11 cellular contexts compared by ENCODE assay signal in the genomic region with DNA sequence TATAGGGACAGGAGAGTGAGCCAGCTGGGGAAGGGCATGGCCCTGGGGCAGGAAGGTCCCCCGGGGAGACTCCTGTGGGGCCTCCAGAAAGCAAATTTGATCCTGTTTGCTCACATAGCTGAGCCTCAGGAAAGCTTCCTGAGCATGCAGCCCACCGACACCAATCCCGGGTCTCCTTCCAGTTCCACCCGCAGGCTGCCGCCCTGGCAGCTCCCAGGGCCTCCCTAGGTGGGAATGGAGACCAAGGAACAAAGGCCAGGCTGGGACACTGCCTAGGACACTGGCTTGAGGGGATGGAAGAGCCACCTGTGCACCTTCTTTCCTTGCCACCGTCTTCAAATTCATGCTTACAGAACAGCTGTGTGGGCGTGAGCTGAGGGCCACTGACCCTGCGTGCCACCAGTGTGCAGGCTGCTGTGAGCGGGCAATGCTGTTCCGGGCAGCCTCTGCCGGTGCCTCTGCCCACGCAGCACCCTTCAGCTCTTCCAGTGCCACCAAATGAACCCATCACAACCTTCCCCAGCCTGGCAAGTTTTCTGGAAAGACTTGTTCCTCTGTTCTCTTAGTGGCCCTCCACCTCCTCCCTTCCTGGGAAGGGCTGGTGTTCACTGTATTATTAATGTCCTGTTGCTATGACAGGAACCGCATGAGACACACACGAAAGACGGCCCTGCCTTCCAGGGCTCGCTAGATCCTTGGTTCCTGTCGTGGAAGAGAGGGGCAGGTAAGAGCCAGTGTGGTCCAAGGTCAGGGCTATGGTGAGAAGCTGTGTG. TPM values are rescaled to one million over a fixed set of nuclear protein-coding genes. Genes with fewer than 3 reads are reported as not detected.
DNase-seq lines count a peak whose midpoint lies in the region; ATAC-seq, FAIRE-seq and TF ChIP-seq lines count a peak whose summit lies in the region.
"Had no signal": no experiment of that assay in that cellular context is flagged by ENCODE, and none has a peak within 500 bp of the region (broad histone marks: within the 10 kb centered on the region; RNA-seq: fewer than 3 reads in every experiment).

No MANE protein-coding gene starts in this region.

- peaks cover 33% of the 10 kb centered on the region for H3K4me1 Mint-ChIP-seq in GM23338
- H3K4me1 Mint-ChIP-seq in nephron = peaks cover 10% of the 10 kb centered on the region
- H3K4me1 Mint-ChIP-seq in activated CD4-positive, alpha-beta memory T cell treated with anti-CD3 and anti-CD28 coated beads for 36 hours (ENCODE audit: low read depth) = peaks cover 3% of the 10 kb centered on the region

- no peaks in the 10 kb centered on the region for H3K79me2 ChIP-seq in GM23338 (replicated peaks; ENCODE audit: insufficient read depth)
- H3K79me2 ChIP-seq in GM12878 (ENCODE audit: control insufficient read depth, insufficient read depth, low read length) = no peaks in the 10 kb centered on the region

- H3K9me2 ChIP-seq in GM23338 (ENCODE audit: insufficient read depth) = no peaks in the 10 kb centered on the region

- H3K9me3 ChIP-seq in GM12878 (replicated peaks; ENCODE audit: control insufficient read depth, insufficient read depth, low read length) = no peaks in the 10 kb centered on the region; the same call in 2 of the 3 replicates

- no peak for TF ChIP-seq POLR2A in GM12878 (IDR thresholded peaks at IDR 0.05; ENCODE audit: low read depth, low read length)

- H3F3A ChIP-seq in GM23338 (replicated peaks; ENCODE audit: low read depth) = 0 out of 2 replicates have a peak, but pooled peaks cover 4% of the 10 kb centered on the region

- H3K36me3 Mint-ChIP-seq in GM23338 (ENCODE audit: low read depth) = no peaks in the 10 kb centered on the region
- no peaks in the 10 kb centered on the region for H3K36me3 Mint-ChIP-seq in nephron (ENCODE audit: low read depth)
- H3K36me3 Mint-ChIP-seq in activated CD4-positive, alpha-beta memory T cell treated with anti-CD3 and anti-CD28 coated beads for 36 hours = no peaks in the 10 kb centered on the region

- CTCF ChIA-PET in GM12878 (lab: Yijun Ruan, JAX) = interaction anchor here (0.9 to 12.3 kb wide), 6 partner anchors 8 to 275 kb away, joined by 3 to 505 read pairs (median 6); a partner anchor contains a TSS
- CTCF ChIA-PET in activated CD4-positive, alpha-beta memory T cell treated with anti-CD3 and anti-CD28 coated beads for 36 hours (lab: Charles Lee) = interaction anchor here (0.8 to 1.4 kb wide), 2 partner anchors 8 to 13 kb away, joined by 3 to 10 read pairs; no protein-coding TSS in a partner anchor

- intact Hi-C loops in GM12878 (cut with micrococcal nuclease; ENCODE audit: unreplicated experiment) = no loop called here
- intact Hi-C loops in activated CD4-positive, alpha-beta memory T cell treated with anti-CD3 and anti-CD28 coated beads for 36 hours (cut with micrococcal nuclease) = no loop called here

- WGBS in GM12878 (ENCODE audit: insufficient coverage, insufficient replicate concordance, low lambda C conversion rate, missing lambda C conversion rate) = 9% methylated on average over 17 of the region's 17 CpGs

- H3K4me1 ChIP-seq in GM23338 (ENCODE audit: insufficient read depth) (peaks cover 8% of the 10 kb centered on the region), GM12878 (ENCODE audit: control insufficient read depth, insufficient read depth, low read length) (peaks cover 24% of the 10 kb centered on the region)

- no peak for ATAC-seq in GM23338
- ATAC-seq in GM12878 = peak; percentile 44
- no peak for ATAC-seq in GM21526 (IDR thresholded peaks at IDR 0.05; ENCODE audit: low FRiP score, unreplicated experiment)
- ATAC-seq: K562 had no signal

- no peaks in the 10 kb centered on the region; the same call in 1 of the 2 replicates for H4K20me1 ChIP-seq in GM23338 (replicated peaks; ENCODE audit: insufficient read depth)
- H4K20me1 ChIP-seq in GM12878 (ENCODE audit: control insufficient read depth, insufficient read depth) = no peaks in the 10 kb centered on the region

- H3K27me3 Mint-ChIP-seq in GM23338 (ENCODE audit: insufficient read depth, low read depth, poor library complexity) (peaks cover 17% of the 10 kb centered on the region), nephron (ENCODE audit: low read depth) (peaks cover 13% of the 10 kb centered on the region)
- H3K27me3 Mint-ChIP-seq in activated CD4-positive, alpha-beta memory T cell treated with anti-CD3 and anti-CD28 coated beads for 36 hours = no peaks in the 10 kb centered on the region
- H3K27me3 Mint-ChIP-seq: dendritic cell treated with granulocyte-macrophage colony-stimulating factor and Interleukin-4, amounts not matched to agents 40 ng/mL and 50 ng/mL, for 4 days had no signal

- DNase-seq in GM06990 (ENCODE audit: extremely low read depth, insufficient read length) (peak; percentile 51), GM23338 (ENCODE audit: low spot score) (no peak), GM12878 (ENCODE audit: low read depth, low spot score) (no peak), caudate nucleus (lab: John Stamatoyannopoulos, UW) (no peak), AG08396 (ENCODE audit: low spot score) (no peak)
- no peak for DNase-seq in activated CD4-positive, alpha-beta memory T cell treated with anti-CD3 and anti-CD28 coated beads for 36 hours

- TF ChIP-seq RAD21 in GM12878 (IDR thresholded peaks at IDR 0.05; ENCODE audit: insufficient read depth, low read depth, low read length) = no peak

- POLR2A ChIA-PET in GM12878 (lab: Charles Lee) = interaction anchor here (1.1 kb wide), 1 partner anchor 50 kb away, joined by 3 read pairs; no protein-coding TSS in a partner anchor
- POLR2A ChIA-PET in activated CD4-positive, alpha-beta memory T cell treated with anti-CD3 and anti-CD28 coated beads for 36 hours (lab: Charles Lee) = no interaction called here

- no TSS peak for BruUV-seq in GM12878 (replicated peaks; lab: Mats Ljungman, UMichigan)

- FAIRE-seq in GM12878 (lab: Jason Lieb, UNC) = no peak
- FAIRE-seq: islet of Langerhans had no signal

- TF ChIP-seq CTCF in GM06990 (IDR thresholded peaks at IDR 0.05; ENCODE audit: insufficient read depth, low read length, poor library complexity, severe bottlenecking) = no peak
- TF ChIP-seq CTCF in GM23338 (conservative IDR thresholded peaks at IDR 0.05; ENCODE audit: low read depth in 2 of 2) = no peak
- no peak for TF ChIP-seq CTCF in GM12878 (IDR thresholded peaks at IDR 0.05 in 2 of 3, conservative IDR thresholded peaks at IDR 0.05 in 1 of 3; ENCODE audit: control insufficient read depth in 2 of 3, extremely low read depth in 1 of 3, insufficient read depth in 1 of 3, low read depth in 3 of 3, low read length in 3 of 3)
- TF ChIP-seq CTCF in nephron (IDR thresholded peaks at IDR 0.05; ENCODE audit: unreplicated experiment in 3 of 3) = no peak

- H3K27ac Mint-ChIP-seq in GM23338 = 0 out of 2 replicates have a peak overlapping the region, but pooled peaks have one; percentile 18
- H3K27ac Mint-ChIP-seq in nephron = peak overlapping the region; percentile 12 to 69 (median 63)
- no peak overlapping the region for H3K27ac Mint-ChIP-seq in activated CD4-positive, alpha-beta memory T cell treated with anti-CD3 and anti-CD28 coated beads for 36 hours
- H3K27ac Mint-ChIP-seq: dendritic cell treated with granulocyte-macrophage colony-stimulating factor and Interleukin-4, amounts not matched to agents 40 ng/mL and 50 ng/mL, for 4 days had no signal

- H3K27ac ChIP-seq in GM23338 (ENCODE audit: low read depth) (no peak overlapping the region), GM12878 (ENCODE audit: control insufficient read depth, insufficient read depth) (peak overlapping the region; percentile 1; the same call in 1 of the 2 replicates), caudate nucleus (ENCODE audit: low read depth, low read length) (no peak overlapping the region)

- H3K4me3 Mint-ChIP-seq in GM23338 (no peak overlapping the region), nephron (no peak overlapping the region)
- H3K4me3 Mint-ChIP-seq in activated CD4-positive, alpha-beta memory T cell treated with anti-CD3 and anti-CD28 coated beads for 36 hours = no peak overlapping the region
- H3K4me3 Mint-ChIP-seq: dendritic cell treated with granulocyte-macrophage colony-stimulating factor and Interleukin-4, amounts not matched to agents 40 ng/mL and 50 ng/mL, for 4 days had no signal

- H3K9me3 Mint-ChIP-seq in GM23338 (peaks cover 4% of the 10 kb centered on the region; the same call in 2 of the 3 replicates), nephron (no peaks in the 10 kb centered on the region)
- H3K9me3 Mint-ChIP-seq in activated CD4-positive, alpha-beta memory T cell treated with anti-CD3 and anti-CD28 coated beads for 36 hours = no peaks in the 10 kb centered on the region
- H3K9me3 Mint-ChIP-seq: dendritic cell treated with granulocyte-macrophage colony-stimulating factor and Interleukin-4, amounts not matched to agents 40 ng/mL and 50 ng/mL, for 4 days had no signal

- H2AFZ ChIP-seq in GM23338 = no peak overlapping the region
- H2AFZ ChIP-seq in GM12878 (ENCODE audit: control insufficient read depth, low read depth, low read length) = no peak overlapping the region

- H3K27me3 ChIP-seq in GM06990 (replicated peaks; ENCODE audit: control insufficient read depth, insufficient read depth, low read length) (no peaks in the 10 kb centered on the region), GM23338 (ENCODE audit: insufficient read depth) (no peaks in the 10 kb centered on the region), GM12878 (replicated peaks in 1 of 2; ENCODE audit: control insufficient read depth in 2 of 2, insufficient read depth in 2 of 2, low read length in 1 of 2) (no peaks in the 10 kb centered on the region)

- H3K36me3 ChIP-seq in GM06990 (ENCODE audit: control insufficient read depth, insufficient read depth, low read length) = no peaks in the 10 kb centered on the region; the same call in 1 of the 2 replicates
- H3K36me3 ChIP-seq in GM23338 (ENCODE audit: insufficient read depth) = no peaks in the 10 kb centered on the region
- H3K36me3 ChIP-seq in GM12878 (ENCODE audit: control insufficient read depth in 2 of 2, insufficient read depth in 2 of 2, low read length in 1 of 2) = no peaks in the 10 kb centered on the region

- in situ Hi-C loops in GM12878 (cut with MboI) = no loop called here

- RAD21 ChIA-PET in GM12878 (lab: Charles Lee; ENCODE audit: unreplicated experiment) = interaction anchor here (0.9 to 1.5 kb wide), 3 partner anchors 8 to 62 kb away, joined by 4 to 5 read pairs (median 5); no protein-coding TSS in a partner anchor

- H3K4me2 ChIP-seq in GM23338 (no peak overlapping the region), GM12878 (ENCODE audit: control insufficient read depth, insufficient read depth) (peak overlapping the region; percentile 1)

- H3K9ac ChIP-seq in GM12878 (ENCODE audit: control insufficient read depth, insufficient read depth, low read length) = no peak overlapping the region

- SMC1A ChIA-PET in GM12878 (lab: Charles Lee; ENCODE audit: uncharacterized antibody, unreplicated experiment) = interaction anchor here (0.7 to 2.0 kb wide), 6 partner anchors 13 to 197 kb away, joined by 3 to 7 read pairs (median 4); no protein-coding TSS in a partner anchor

- TF ChIP-seq EP300 in GM12878 (IDR thresholded peaks at IDR 0.05; ENCODE audit: borderline replicate concordance in 1 of 2, control insufficient read depth in 1 of 2, low read depth in 2 of 2, low read length in 2 of 2) = no peak

- H3K4me3 ChIP-seq in GM06990 (replicated peaks; ENCODE audit: low read depth, low read length) (no peak overlapping the region), GM23338 (no peak overlapping the region), GM12878 (no peak overlapping the region)
- H3K4me3 ChIP-seq: K562 had no signal

RNA-seq across cellular contexts. Expression of a gene that starts 53.6 kb away (rescaled TPM):
- 36.2 and 37.2 TPM in 2 replicates for total RNA-seq in GM23338 (2014; rRNA removed; shearing (Covaris generic))
- polyA plus RNA-seq in GM23338 (2016; fragmentation: Nextera tagmentation; extraction: Ambion mirVana) (17.1 and 17.9 TPM in 2 replicates), GM12878 (2011; rRNA removed) (25.6 and 35.8 TPM in 2 replicates), GM12878 (2014; fragmentation: Illumina TruSeq; extraction: Trizol) (27.9 and 29.9 TPM in 2 replicates), GM12878 (2014; fragmentation: Nextera tagmentation; extraction: Ambion mirVana) (1 to 10 TPM; 7.5 to 8.9 TPM), GM12878 (2014; rRNA removed) (16.3 and 17.0 TPM in 2 replicates), GM12878 (2016; fragmentation: Nextera tagmentation; extraction: Ambion mirVana) (10 to 100 TPM; 17.4 to 19.5 TPM)
- 19.9 and 29.2 TPM in 2 replicates for total RNA-seq in GM12878 (2013; cell fraction: nucleolus; rRNA removed)
- total RNA-seq in GM12878 (2014; rRNA removed) (21.2 and 24.9 TPM in 2 replicates), GM12878 (2014; rRNA removed; fragmentation: Illumina TruSeq; extraction: Trizol) (25.4 and 25.9 TPM in 2 replicates), GM12878 (2021) (20.5 and 22.3 TPM in 2 replicates)
- 44.0 TPM for polyA plus RNA-seq in GM12878 (2011; ENCODE audit: low read depth)
- 9.8 and 11.1 TPM in 2 replicates for polyA plus RNA-seq in GM12878 (2011; cell fraction: cytosol; rRNA removed)
- 9.4 and 12.7 TPM in 2 replicates for polyA plus RNA-seq in GM12878 (2011; cell fraction: nucleus; rRNA removed)
- polyA plus RNA-seq in GM12878 (2012) = 19.6 and 22.5 TPM in 2 replicates
- polyA minus RNA-seq in GM12878 (2011; rRNA and poly(A)+ RNA removed) = 13.6 and 20.0 TPM in 2 replicates
- 9.8 and 17.7 TPM in 2 replicates for polyA minus RNA-seq in GM12878 (2011; cell fraction: cytosol; rRNA and poly(A)+ RNA removed)
- polyA minus RNA-seq in GM12878 (2011; cell fraction: nucleus; rRNA and poly(A)+ RNA removed) = 5.7 and 8.9 TPM in 2 replicates
- 10 to 100 TPM; 18.7 to 20.7 TPM for total RNA-seq in activated CD4-positive, alpha-beta memory T cell treated with anti-CD3 and anti-CD28 coated beads for 36 hours
